9 cellular contexts compared by ENCODE assay signal in the genomic region with DNA sequence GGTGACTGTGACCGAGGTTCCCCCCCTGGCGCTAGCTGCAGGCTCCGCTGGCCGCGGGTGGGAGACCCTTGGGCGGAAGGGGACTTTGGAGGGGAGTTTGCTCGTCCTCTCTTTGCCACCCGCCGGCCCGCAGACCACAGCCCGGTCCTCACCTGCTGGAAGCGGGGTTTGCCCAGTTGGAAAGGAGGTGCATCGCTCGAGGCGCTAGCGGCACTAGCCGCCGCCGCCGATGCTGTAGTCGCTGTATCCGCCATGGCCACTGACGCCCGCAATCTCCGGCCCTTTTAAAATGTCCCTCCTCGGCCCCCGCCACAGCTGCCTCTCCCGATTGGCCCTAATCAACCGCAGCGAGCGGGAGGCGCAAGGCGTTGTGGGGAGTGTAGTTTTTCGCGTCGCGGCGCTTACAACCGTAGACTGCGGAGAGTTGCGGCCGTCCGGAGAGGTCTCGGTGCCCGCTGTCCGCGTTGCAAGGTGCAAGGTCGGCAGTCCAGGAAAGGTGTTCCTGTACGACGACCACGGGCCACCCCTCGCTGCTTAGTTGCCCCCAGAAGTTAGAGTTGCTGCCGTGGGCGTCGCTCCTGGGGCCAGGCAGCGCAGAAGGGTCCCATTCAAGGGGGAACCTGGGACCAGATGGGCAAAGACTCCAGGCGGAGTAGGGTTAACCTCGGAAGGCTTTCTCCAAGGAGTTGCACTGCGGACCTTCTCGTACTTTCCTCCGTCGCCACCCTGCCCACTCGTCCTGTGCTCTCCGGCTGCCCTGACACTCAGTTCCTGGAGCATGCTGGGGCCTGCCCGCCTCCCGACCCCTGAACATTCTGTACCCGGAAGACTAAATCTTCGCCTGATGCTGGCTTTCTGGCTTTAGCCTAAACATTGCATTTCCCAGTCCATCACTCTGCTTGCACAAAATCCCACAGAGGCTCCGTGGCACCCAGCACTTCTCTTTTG. TPM values are rescaled to one million over a fixed set of nuclear protein-coding genes. Genes with fewer than 3 reads are reported as not detected.
DNase-seq lines count a peak whose midpoint lies in the region; ATAC-seq, FAIRE-seq and TF ChIP-seq lines count a peak whose summit lies in the region.
"Had no signal": no experiment of that assay in that cellular context is flagged by ENCODE, and none has a peak within 500 bp of the region (broad histone marks: within the 10 kb centered on the region; RNA-seq: fewer than 3 reads in every experiment).

Gene SFXN5, minus strand, starts transcription at position 261 of the 948 bp plus-strand sequence. Its CDS starts 7 bp downstream, at position 254.

- H3K4me1 ChIP-seq in keratinocyte (ENCODE audit: control insufficient read depth, extremely low read depth, insufficient read depth, low read length), result peaks cover 34% of the 10 kb centered on the region

- no peaks in the 10 kb centered on the region for H3K79me2 ChIP-seq in keratinocyte (ENCODE audit: control insufficient read depth, insufficient read depth, low read length)

- no peak for FAIRE-seq in keratinocyte (lab: Jason Lieb, UNC)
- FAIRE-seq: colon had no signal

- H2AFZ ChIP-seq in keratinocyte (ENCODE audit: control insufficient read depth, low read length), result peak within 1 kb of the TSS; percentile 70

- H4K20me1 ChIP-seq in keratinocyte (ENCODE audit: control insufficient read depth, extremely low read depth, insufficient read depth, low read length), result no peaks in the 10 kb centered on the region

- peak; percentile 16 for TF ChIP-seq CTCF in AG09319 (IDR thresholded peaks at IDR 0.05; ENCODE audit: low read depth, low read length)
- peak in 1 of 3 experiments; percentile 5 for TF ChIP-seq CTCF in keratinocyte (optimal IDR thresholded peaks at IDR 0.05 in 1 of 3, IDR thresholded peaks at IDR 0.05 in 1 of 3, conservative IDR thresholded peaks at IDR 0.05 in 1 of 3; ENCODE audit: extremely low read depth in 1 of 3, insufficient read depth in 2 of 3, low read length in 3 of 3)

- H3K4me2 ChIP-seq in keratinocyte (ENCODE audit: control insufficient read depth, extremely low read depth, insufficient read depth, low read depth, low read length), result peak within 1 kb of the TSS; percentile 89

- dilution Hi-C loops in keratinocyte (cut with MboI; ENCODE audit: extremely low pct_ligation_motif_present, low sequenced_read_pairs), result no loop called here

- peak within 1 kb of the TSS; percentile 83 for H3K27ac ChIP-seq in keratinocyte (ENCODE audit: control insufficient read depth, insufficient read depth, low read length)

- peak within 1 kb of the TSS; percentile 64 to 86 (median 83) for H3K4me3 ChIP-seq in keratinocyte (ENCODE audit: control insufficient read depth in 2 of 3, extremely low read depth in 1 of 3, insufficient read depth in 2 of 3, low read depth in 1 of 3, low read length in 3 of 3)

- H3K9me3 ChIP-seq in keratinocyte (ENCODE audit: control insufficient read depth, low read depth, low read length), result no peaks in the 10 kb centered on the region

- peaks cover 7 to 15% of the 10 kb centered on the region in 2 experiments for H3K36me3 ChIP-seq in keratinocyte (ENCODE audit: control insufficient read depth in 2 of 2, extremely low read depth in 1 of 2, insufficient read depth in 2 of 2, low read length in 2 of 2)

- H3K9me1 ChIP-seq in keratinocyte (ENCODE audit: control insufficient read depth, extremely low read depth, insufficient read depth, low read length), result no peaks in the 10 kb centered on the region

- ATAC-seq in GM19025 (IDR thresholded peaks at IDR 0.05; ENCODE audit: low read depth, unreplicated experiment) (peak; percentile 55), HG03342 (IDR thresholded peaks at IDR 0.05; ENCODE audit: unreplicated experiment) (peak; percentile 75)
- ATAC-seq in activated CD4-positive, CD25-positive, alpha-beta regulatory T cell treated with anti-CD3 and anti-CD28 coated beads, Interleukin-2, amount 50 U/mL, for 24 hours, result peak; percentile 82 to 83

- DNase-seq in AG09319 (ENCODE audit: extremely low read depth, low read depth) (peak; percentile 68), NCI-H446 treated with DMSO at 0.1 percent for 48 hours (lab: John Stamatoyannopoulos, UW) (peak; percentile 71), cerebellar nuclear complex (lab: John Stamatoyannopoulos, UW) (peak; percentile 44 to 53), keratinocyte (ENCODE audit: low read depth, low spot score) (no peak)
- peak; percentile 67 to 78 for DNase-seq in stimulated activated CD4-positive, alpha-beta T cell treated with anti-CD3 and anti-CD28 coated beads, Interleukin-15, amount 100 ng/mL, for 1 hour (ENCODE audit: low read depth in 1 of 2, low spot score in 1 of 2)

- peak within 1 kb of the TSS; percentile 89 for H3K9ac ChIP-seq in keratinocyte (ENCODE audit: control insufficient read depth, extremely low read depth, insufficient read depth, low read length)

- H3K27me3 ChIP-seq in keratinocyte (ENCODE audit: control insufficient read depth, extremely low read depth, insufficient read depth, low read length), result no peaks in the 10 kb centered on the region

RNA-seq across cellular contexts. Expression of gene SFXN5, which starts in this region (rescaled TPM):
- polyA plus RNA-seq in keratinocyte, result 5.1 to 9.9 TPM (median 6.3 TPM) in 3 replicates
- polyA plus RNA-seq in keratinocyte (2011; ENCODE audit: low read depth), result 3.7 TPM
- 3.3 and 4.8 TPM in 2 replicates for polyA plus RNA-seq in keratinocyte (2011; cell fraction: cytosol; rRNA removed)
- 15.0 and 17.0 TPM in 2 replicates for polyA plus RNA-seq in keratinocyte (2011; cell fraction: nucleus; rRNA removed)
- polyA plus RNA-seq in keratinocyte (2012; ENCODE audit: low replicate concordance), result 3.1 and 4.8 TPM in 2 replicates
- polyA minus RNA-seq in keratinocyte, result 6.9 to 20.5 TPM (median 7.4 TPM) in 3 replicates
- 6.1 TPM for polyA minus RNA-seq in keratinocyte (2011; cell fraction: cytosol; rRNA and poly(A)+ RNA removed)
- polyA minus RNA-seq in keratinocyte (2011; cell fraction: nucleus; rRNA and poly(A)+ RNA removed), result 9.0 and 10.0 TPM in 2 replicates
